13 cellular contexts compared by ENCODE assay signal in genomic region chr2:224893848-224894247, GRCh38.
DNase-seq lines count a peak whose midpoint lies in the region; ATAC-seq, FAIRE-seq and TF ChIP-seq lines count a peak whose summit lies in the region.
"Had no signal": no experiment of that assay in that cellular context is flagged by ENCODE, and none has a peak within 500 bp of the region (broad histone marks: within the 10 kb centered on the region; RNA-seq: fewer than 3 reads in every experiment).

No MANE protein-coding gene starts in this region.

- peak overlapping the region; percentile 83 for H3K27ac Mint-ChIP-seq in activated T-cell treated with anti-CD3 and anti-CD28 coated beads, Interleukin-2, amount 50 U/mL, for 72 hours
- H3K27ac Mint-ChIP-seq in progenitor cell of endocrine pancreas, result no peak overlapping the region

- H3K4me1 Mint-ChIP-seq in activated T-cell treated with anti-CD3 and anti-CD28 coated beads, Interleukin-2, amount 50 U/mL, for 72 hours (ENCODE audit: low read depth), result peaks cover 80% of the 10 kb centered on the region
- peaks cover 2% of the 10 kb centered on the region for H3K4me1 Mint-ChIP-seq in progenitor cell of endocrine pancreas (ENCODE audit: low read depth)

- no peaks in the 10 kb centered on the region for H3K9me3 ChIP-seq in OCI-LY3 (ENCODE audit: insufficient read depth, low read length)
- H3K9me3 ChIP-seq in neutrophil, result no peaks in the 10 kb centered on the region
- H3K9me3 ChIP-seq: pancreas had no signal

- no peak overlapping the region for H2AFZ ChIP-seq in OCI-LY3 (ENCODE audit: low read depth, low read length)

- peak overlapping the region; percentile 70; the same call in 1 of the 2 replicates for H3K9ac ChIP-seq in OCI-LY3 (ENCODE audit: low read length)

- no peaks in the 10 kb centered on the region for H4K20me1 ChIP-seq in OCI-LY3 (ENCODE audit: insufficient read depth, low read length)

- H3K27me3 Mint-ChIP-seq in activated T-cell treated with anti-CD3 and anti-CD28 coated beads, Interleukin-2, amount 50 U/mL, for 72 hours (ENCODE audit: low read depth), result no peaks in the 10 kb centered on the region
- peaks cover 5% of the 10 kb centered on the region for H3K27me3 Mint-ChIP-seq in progenitor cell of endocrine pancreas

- H3K4me1 ChIP-seq in OCI-LY3 (ENCODE audit: low read length), result peaks cover 62% of the 10 kb centered on the region
- peaks cover 4 to 15% of the 10 kb centered on the region in 2 experiments for H3K4me1 ChIP-seq in neutrophil (ENCODE audit: control insufficient read depth in 1 of 2, insufficient read depth in 1 of 2, low read depth in 1 of 2, low read length in 1 of 2)
- H3K4me1 ChIP-seq: pancreas had no signal

- peaks cover 8% of the 10 kb centered on the region for H3K79me2 ChIP-seq in OCI-LY3 (ENCODE audit: low read length)

- peaks cover 14 to 47% of the 10 kb centered on the region in 2 donors for H3K36me3 Mint-ChIP-seq in activated T-cell treated with anti-CD3 and anti-CD28 coated beads, Interleukin-2, amount 50 U/mL, for 72 hours (ENCODE audit: insufficient read depth in 2 of 2)
- H3K36me3 Mint-ChIP-seq in progenitor cell of endocrine pancreas (ENCODE audit: insufficient read depth), result no peaks in the 10 kb centered on the region

- peak overlapping the region; percentile 38 to 80 for H3K4me3 Mint-ChIP-seq in activated T-cell treated with anti-CD3 and anti-CD28 coated beads, Interleukin-2, amount 50 U/mL, for 72 hours
- H3K4me3 Mint-ChIP-seq in progenitor cell of endocrine pancreas (ENCODE audit: low read depth), result no peak overlapping the region

- no peaks in the 10 kb centered on the region for H3K27me3 ChIP-seq in OCI-LY3 (ENCODE audit: low read depth, low read length)
- no peaks in the 10 kb centered on the region for H3K27me3 ChIP-seq in neutrophil
- H3K27me3 ChIP-seq: pancreas had no signal

- H3K36me3 ChIP-seq in OCI-LY3 (replicated peaks; ENCODE audit: low read depth, low read length) (peaks cover 12% of the 10 kb centered on the region), neutrophil (no peaks in the 10 kb centered on the region)
- H3K36me3 ChIP-seq: pancreas had no signal

- no peak for DNase-seq in activated T-cell treated with anti-CD3 and anti-CD28 coated beads, Interleukin-2, amount 50 U/mL, for 72 hours
- DNase-seq in activated T-cell treated with anti-CD3 and anti-CD28 coated beads for 4 hours (no peak), progenitor cell of endocrine pancreas (ENCODE audit: low spot score, unreplicated experiment) (no peak), RCC 7860 (ENCODE audit: low spot score) (no peak)
- DNase-seq in activated effector memory CD4-positive, alpha-beta T cell treated with Interleukin-2 at 50 U/mL for 16 hours, result no peak
- DNase-seq: mammary epithelial cell, NCI-H446, pancreas had no signal

- H3K4me3 ChIP-seq in OCI-LY3 (ENCODE audit: low read length), result peak overlapping the region; percentile 67
- H3K4me3 ChIP-seq in neutrophil (ENCODE audit: low read depth in 1 of 2, low read length in 1 of 2), result no peak overlapping the region
- H3K4me3 ChIP-seq: pancreas had no signal

- no peak for FAIRE-seq in RCC 7860 (lab: Jason Lieb, UNC)
- FAIRE-seq: pancreas had no signal

- no peak for ATAC-seq in activated T-cell treated with anti-CD3 and anti-CD28 coated beads, Interleukin-2, amount 50 U/mL, for 72 hours (replicated peaks in 1 of 2)
- ATAC-seq in GM21529 (IDR thresholded peaks at IDR 0.05; ENCODE audit: unreplicated experiment), result peak; percentile 44
- ATAC-seq: HCT116 had no signal

- TF ChIP-seq CTCF in OCI-LY3 (IDR thresholded peaks at IDR 0.05; ENCODE audit: low read depth, low read length) (no peak), neutrophil (IDR thresholded peaks at IDR 0.05) (no peak), progenitor cell of endocrine pancreas (IDR thresholded peaks at IDR 0.05; ENCODE audit: unreplicated experiment) (no peak)

- H3K27ac ChIP-seq in OCI-LY3 (ENCODE audit: low read length) (peak overlapping the region; percentile 94), neutrophil (peak overlapping the region; percentile 64)
- H3K27ac ChIP-seq: pancreas, RWPE1 had no signal

- H3K9me3 Mint-ChIP-seq in activated T-cell treated with anti-CD3 and anti-CD28 coated beads, Interleukin-2, amount 50 U/mL, for 72 hours, result no peaks in the 10 kb centered on the region
- H3K9me3 Mint-ChIP-seq in progenitor cell of endocrine pancreas (ENCODE audit: low read depth), result no peaks in the 10 kb centered on the region

- peak overlapping the region; percentile 96 for H3K4me2 ChIP-seq in OCI-LY3 (ENCODE audit: low read length)
